Comparison of ENCODE assay signal across 14 cellular contexts in the genomic region with DNA sequence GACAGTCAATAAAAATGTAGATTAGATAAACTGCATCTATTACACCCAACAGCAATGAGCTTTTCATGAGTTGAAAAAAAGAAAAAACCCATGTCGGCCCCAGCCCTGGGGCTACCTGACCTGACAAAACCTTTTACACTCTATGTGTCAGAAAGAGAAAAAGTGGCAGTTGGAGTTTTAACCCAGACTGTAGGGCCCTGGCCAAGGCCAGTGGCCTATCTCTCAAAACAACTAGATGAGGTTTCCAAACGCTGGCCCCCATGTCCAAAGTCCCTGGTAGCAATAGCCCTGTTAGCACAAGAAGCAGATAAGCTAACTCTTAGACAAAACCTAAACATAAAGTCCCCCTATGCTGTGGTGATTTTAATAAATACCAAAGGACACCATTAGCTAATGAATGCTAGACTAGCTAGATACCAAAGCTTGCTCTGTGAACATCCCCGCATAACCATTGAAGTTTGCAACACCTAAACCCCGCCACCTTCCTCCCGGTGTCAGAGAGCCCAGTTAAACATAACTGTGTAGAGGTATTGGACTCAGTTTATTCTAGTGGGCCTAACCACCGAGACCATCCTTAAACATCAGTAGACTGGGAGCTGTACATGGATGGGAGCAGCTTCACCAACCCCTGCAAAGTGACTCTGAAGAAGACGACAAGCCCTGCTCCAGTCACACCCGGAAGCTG. TPM values are rescaled to one million over a fixed set of nuclear protein-coding genes. Genes with fewer than 3 reads are reported as not detected.
DNase-seq lines count a peak whose midpoint lies in the region; ATAC-seq, FAIRE-seq and TF ChIP-seq lines count a peak whose summit lies in the region.
"Not testable (repeated sequence)": the region's sequence is repeated elsewhere in the genome, so short reads cannot be mapped to it uniquely, and the experiment has no call there.
"Had no signal": no experiment of that assay in that cellular context is flagged by ENCODE, and none has a peak within 500 bp of the region (broad histone marks: within the 10 kb centered on the region; RNA-seq: fewer than 3 reads in every experiment).

No MANE protein-coding gene starts in this region.

- H3K4me2 ChIP-seq in OCI-LY1 (ENCODE audit: low read length) = peak overlapping the region; percentile 88
- peak overlapping the region; percentile 68 for H3K4me2 ChIP-seq in GM12878 (ENCODE audit: control insufficient read depth, insufficient read depth)
- not testable (repeated sequence) for H3K4me2 ChIP-seq in neural progenitor cell

- not testable (repeated sequence) for H3F3A ChIP-seq in OCI-LY1 (ENCODE audit: insufficient read depth, low read length); neural progenitor cell (ENCODE audit: low read depth)

- not testable (repeated sequence) for H3K27me3 ChIP-seq in Caco-2 (replicated peaks; ENCODE audit: control insufficient read depth, insufficient read depth, low read length); OCI-LY1 (ENCODE audit: insufficient read depth, low read length); GM12878 (replicated peaks in 1 of 2; ENCODE audit: control insufficient read depth in 2 of 2, insufficient read depth in 2 of 2, low read length in 1 of 2); right lobe of liver; neural progenitor cell

- not testable (repeated sequence) for H3K27ac Mint-ChIP-seq in Caco-2 (ENCODE audit: unreplicated experiment)
- peak overlapping the region; percentile 10 for H3K27ac Mint-ChIP-seq in neural progenitor cell

- H3K9me3 ChIP-seq in Caco-2; OCI-LY1 (ENCODE audit: low read length); GM12878 (replicated peaks; ENCODE audit: control insufficient read depth, insufficient read depth, low read length); kidney (ENCODE audit: control insufficient read depth in 1 of 2, low read length in 2 of 2); right lobe of liver; neural progenitor cell (ENCODE audit: low read depth): not testable (repeated sequence)

- FAIRE-seq in GM12878 (lab: Jason Lieb, UNC); kidney (lab: Jason Lieb, UNC): not testable (repeated sequence)

- H3K27ac ChIP-seq in OCI-LY1 (ENCODE audit: low read depth, low read length, poor library complexity, severe bottlenecking) (peak overlapping the region; percentile 62), kidney (ENCODE audit: low read depth in 2 of 2, low read length in 2 of 2) (peak overlapping the region; percentile 9 to 11), right lobe of liver (peak overlapping the region in 2 of 3 donors; percentile 12 to 25)
- not testable (repeated sequence) for H3K27ac ChIP-seq in GM12878 (ENCODE audit: control insufficient read depth, insufficient read depth); neural progenitor cell

- H3K4me3 ChIP-seq in Caco-2 (ENCODE audit: low read depth, low read length); right lobe of liver; neural progenitor cell: not testable (repeated sequence)
- H3K4me3 ChIP-seq in GM12864 (ENCODE audit: low read depth, low read length) (peak overlapping the region; percentile 57), OCI-LY1 (ENCODE audit: low read depth, low read length, poor library complexity, severe bottlenecking) (peak overlapping the region; percentile 65), GM12878 (peak overlapping the region; percentile 61), kidney (ENCODE audit: low read length in 2 of 2) (peak overlapping the region in 1 of 2 donors; percentile 42)

- SMC1A ChIA-PET in GM12878 (lab: Charles Lee; ENCODE audit: uncharacterized antibody, unreplicated experiment) = interaction anchor here (0.7 to 7.1 kb wide), 12 partner anchors 9 to 352 kb away, joined by 3 to 63 read pairs (median 4); no protein-coding TSS in a partner anchor

- intact Hi-C loops in Caco-2 (cut with micrococcal nuclease; ENCODE audit: unreplicated experiment); kidney (cut with DNase I); right lobe of liver (cut with DNase I): not testable (repeated sequence)
- intact Hi-C loops in GM12878 (cut with micrococcal nuclease; ENCODE audit: unreplicated experiment) = loop anchor here (5.0 to 10.0 kb wide), 3 partner anchors 421 to 1541 kb away; a partner anchor contains a TSS

- not testable (repeated sequence) for H2AFZ ChIP-seq in OCI-LY1 (ENCODE audit: low read length); GM12878 (ENCODE audit: control insufficient read depth, low read depth, low read length); neural progenitor cell (replicated peaks)

- BruUV-seq in Caco-2 (replicated peaks; lab: Mats Ljungman, UMichigan); GM12878 (replicated peaks; lab: Mats Ljungman, UMichigan): not testable (repeated sequence)

- not testable (repeated sequence) for H3K9me3 Mint-ChIP-seq in Caco-2 (ENCODE audit: unreplicated experiment)
- H3K9me3 Mint-ChIP-seq in neural progenitor cell = peaks cover 28% of the 10 kb centered on the region

- not testable (repeated sequence) for H3K27me3 Mint-ChIP-seq in Caco-2 (ENCODE audit: insufficient read depth, unreplicated experiment)
- H3K27me3 Mint-ChIP-seq in neural progenitor cell (ENCODE audit: insufficient read depth, low read depth) = peaks cover 11% of the 10 kb centered on the region

- not testable (repeated sequence) for H4K20me1 ChIP-seq in OCI-LY1 (ENCODE audit: insufficient read depth, low read length); GM12878 (ENCODE audit: control insufficient read depth, insufficient read depth); neural progenitor cell (ENCODE audit: low read depth)

- H3K4me1 Mint-ChIP-seq in Caco-2 (ENCODE audit: low read depth, unreplicated experiment) = peaks cover 26% of the 10 kb centered on the region
- not testable (repeated sequence) for H3K4me1 Mint-ChIP-seq in neural progenitor cell

- H3K4me1 ChIP-seq in Caco-2 (peaks cover 12% of the 10 kb centered on the region; the same call in 1 of the 2 replicates), OCI-LY1 (ENCODE audit: insufficient read depth, low read length, severe bottlenecking) (peaks cover 73% of the 10 kb centered on the region), GM12878 (ENCODE audit: control insufficient read depth, insufficient read depth, low read length) (peaks cover 28% of the 10 kb centered on the region), kidney (ENCODE audit: control insufficient read depth in 1 of 2, insufficient read depth in 1 of 2, low read depth in 1 of 2, low read length in 2 of 2) (peaks cover 5 to 13% of the 10 kb centered on the region in 2 donors), right lobe of liver (peaks cover 0 to 27% (median 6%) of the 10 kb centered on the region in 4 donors)
- not testable (repeated sequence) for H3K4me1 ChIP-seq in neural progenitor cell

- TF ChIP-seq CTCF in Caco-2 (IDR thresholded peaks at IDR 0.05; ENCODE audit: insufficient read depth in 1 of 2, low read depth in 1 of 2, low read length in 1 of 2, severe bottlenecking in 1 of 2, unreplicated experiment in 1 of 2); GM12864 (IDR thresholded peaks at IDR 0.05; ENCODE audit: low read depth, low read length, missing control alignments); OCI-LY1 (IDR thresholded peaks at IDR 0.05; ENCODE audit: low read length); GM12878 (IDR thresholded peaks at IDR 0.05 in 2 of 3, conservative IDR thresholded peaks at IDR 0.05 in 1 of 3; ENCODE audit: control insufficient read depth in 2 of 3, extremely low read depth in 1 of 3, insufficient read depth in 1 of 3, low read depth in 3 of 3, low read length in 3 of 3); kidney (IDR thresholded peaks at IDR 0.05; ENCODE audit: borderline replicate concordance, extremely low read depth, insufficient read depth); right lobe of liver (IDR thresholded peaks at IDR 0.05); neural progenitor cell (IDR thresholded peaks at IDR 0.05): not testable (repeated sequence)

- TF ChIP-seq EP300 in GM12878 (IDR thresholded peaks at IDR 0.05; ENCODE audit: borderline replicate concordance in 1 of 2, control insufficient read depth in 1 of 2, low read depth in 2 of 2, low read length in 2 of 2) = not testable (repeated sequence)

- POLR2A ChIA-PET in Caco-2 (lab: Charles Lee) (interaction anchor here (0.6 kb wide), 1 partner anchor 16 kb away, joined by 3 read pairs; no protein-coding TSS in a partner anchor), GM12878 (lab: Charles Lee) (interaction anchor here (1.0 to 1.4 kb wide), 2 partner anchors 13 to 17 kb away, joined by 3 read pairs; no protein-coding TSS in a partner anchor)

- DNase-seq in Caco-2 = peak; percentile 43 to 61
- not testable (repeated sequence) for DNase-seq in GM12864 (ENCODE audit: low read depth); GM12878 (ENCODE audit: low read depth, low spot score); kidney; neural progenitor cell (ENCODE audit: low spot score)
- DNase-seq in right lobe of liver = peak; percentile 36 to 91 (median 71)

- not testable (repeated sequence) for H3K4me3 Mint-ChIP-seq in Caco-2 (ENCODE audit: unreplicated experiment); neural progenitor cell

- ATAC-seq in GM12878, right lobe of liver: not testable (repeated sequence)

- H3K9me2 ChIP-seq in OCI-LY1 (ENCODE audit: low read depth, low read length) = not testable (repeated sequence)

- not testable (repeated sequence) for TF ChIP-seq POLR2A in GM12878 (IDR thresholded peaks at IDR 0.05; ENCODE audit: low read depth, low read length); right lobe of liver (IDR thresholded peaks at IDR 0.05)

- not testable (repeated sequence) for H3K36me3 Mint-ChIP-seq in Caco-2 (ENCODE audit: insufficient read depth, unreplicated experiment); neural progenitor cell

- CTCF ChIA-PET in Caco-2 (lab: Charles Lee) = interaction anchor here (0.6 to 1.3 kb wide), 3 partner anchors 25 to 316 kb away, joined by 3 to 6 read pairs (median 3); no protein-coding TSS in a partner anchor
- CTCF ChIA-PET in GM12878 (lab: Yijun Ruan, JAX) = interaction anchor here (0.7 to 6.1 kb wide), 15 partner anchors 11 to 525 kb away, joined by 3 to 72 read pairs (median 4); no protein-coding TSS in a partner anchor

- H3K79me2 ChIP-seq in OCI-LY1 (ENCODE audit: insufficient read depth, low read length); neural progenitor cell (ENCODE audit: low read depth): not testable (repeated sequence)
- H3K79me2 ChIP-seq in GM12878 (ENCODE audit: control insufficient read depth, insufficient read depth, low read length) = peaks cover 60% of the 10 kb centered on the region

- in situ Hi-C loops in GM12878 (cut with MboI) = loop anchor here (10.0 kb wide), 1 partner anchor 729 kb away; no protein-coding TSS in a partner anchor

- not testable (repeated sequence) for TF ChIP-seq RAD21 in GM12878 (IDR thresholded peaks at IDR 0.05; ENCODE audit: insufficient read depth, low read depth, low read length)

- WGBS in GM12878 (ENCODE audit: insufficient coverage, insufficient replicate concordance, low lambda C conversion rate, missing lambda C conversion rate) = 53% methylated on average over 8 of the region's 8 CpGs
- 55% methylated on average over 5 of the region's 8 CpGs for WGBS in right lobe of liver (ENCODE audit: insufficient coverage, low coverage, low lambda C conversion rate, missing lambda C conversion rate)

- RAD21 ChIA-PET in GM12878 (lab: Charles Lee; ENCODE audit: unreplicated experiment) = interaction anchor here (1.2 to 3.1 kb wide), 7 partner anchors 9 to 70 kb away, joined by 3 to 19 read pairs (median 8); no protein-coding TSS in a partner anchor

- H3K9ac ChIP-seq in OCI-LY1 (ENCODE audit: low read length) = peak overlapping the region; percentile 20; the same call in 1 of the 2 replicates
- peak overlapping the region; percentile 18; the same call in 1 of the 2 replicates for H3K9ac ChIP-seq in GM12878 (ENCODE audit: control insufficient read depth, insufficient read depth, low read length)
- H3K9ac ChIP-seq in kidney (ENCODE audit: low read length in 2 of 2); neural progenitor cell: not testable (repeated sequence)

- not testable (repeated sequence) for H3K36me3 ChIP-seq in Caco-2 (ENCODE audit: control insufficient read depth, insufficient read depth, low read length); kidney (ENCODE audit: control insufficient read depth in 1 of 2, insufficient read depth in 2 of 2, low read length in 2 of 2); right lobe of liver; neural progenitor cell
- H3K36me3 ChIP-seq in OCI-LY1 (ENCODE audit: insufficient read depth, low read length) (peaks cover 41% of the 10 kb centered on the region), GM12878 (ENCODE audit: control insufficient read depth in 2 of 2, insufficient read depth in 2 of 2, low read length in 1 of 2) (peaks cover 9 to 25% of the 10 kb centered on the region in 2 experiments)

RNA-seq across cellular contexts. Expression of a gene that starts 2.8 kb away (rescaled TPM):
- total RNA-seq in Caco-2 (2022) = not detected in 2 replicates
- total RNA-seq in GM12878 (2013; cell fraction: nucleolus; rRNA removed) = 4.2 and 5.3 TPM in 2 replicates
- total RNA-seq in GM12878 (2014; rRNA removed) = 5.1 and 5.7 TPM in 2 replicates
- total RNA-seq in GM12878 (2014; rRNA removed; fragmentation: Illumina TruSeq; extraction: Trizol) = 5.8 and 6.0 TPM in 2 replicates
- total RNA-seq in GM12878 (2021) = 7.7 and 11.4 TPM in 2 replicates
- 3.3 TPM for polyA plus RNA-seq in GM12878 (2011; ENCODE audit: low read depth)
- 2.4 and 2.8 TPM in 2 replicates for polyA plus RNA-seq in GM12878 (2011; rRNA removed)
- 1.5 and 1.6 TPM in 2 replicates for polyA plus RNA-seq in GM12878 (2011; cell fraction: cytosol; rRNA removed)
- 11.0 and 17.7 TPM in 2 replicates for polyA plus RNA-seq in GM12878 (2011; cell fraction: nucleus; rRNA removed)
- 2.5 and 7.6 TPM in 2 replicates for polyA plus RNA-seq in GM12878 (2012)
- polyA plus RNA-seq in GM12878 (2014; fragmentation: Illumina TruSeq; extraction: Trizol) = 5.6 and 7.3 TPM in 2 replicates
- 1 to 10 TPM; 5.7 TPM for polyA plus RNA-seq in GM12878 (2014; fragmentation: Nextera tagmentation; extraction: Ambion mirVana)
- polyA plus RNA-seq in GM12878 (2014; rRNA removed) = 3.9 and 5.5 TPM in 2 replicates
- polyA plus RNA-seq in GM12878 (2016; fragmentation: Nextera tagmentation; extraction: Ambion mirVana) = 1 to 10 TPM; 3.5 to 3.9 TPM
- polyA minus RNA-seq in GM12878 (2011; rRNA and poly(A)+ RNA removed) = 4.0 and 5.3 TPM in 2 replicates
- polyA minus RNA-seq in GM12878 (2011; cell fraction: cytosol; rRNA and poly(A)+ RNA removed) = 1.1 and 1.4 TPM in 2 replicates
- 7.9 and 10.5 TPM in 2 replicates for polyA minus RNA-seq in GM12878 (2011; cell fraction: nucleus; rRNA and poly(A)+ RNA removed)
- total RNA-seq in kidney = 39.5 TPM
- 10.2 TPM for polyA plus RNA-seq in kidney (ENCODE audit: insufficient read depth, low read depth, low replicate concordance)
- under 1 TPM in 5 of 6 experiments, not detected in 1; 0.18 to 0.57 (median 0.26) TPM for total RNA-seq in right lobe of liver
- not detected in 2 replicates for total RNA-seq in neural progenitor cell (ENCODE audit: low replicate concordance)
- total RNA-seq: A172, Daoy, H4, HFFc6, HT1080, K562 had no signal
- polyA plus RNA-seq: K562 had no signal

RNA-seq across cellular contexts. Expression of a gene that starts 32.1 kb away (rescaled TPM):
- total RNA-seq in Caco-2 (2022) (0.23 and 0.48 TPM in 2 replicates), GM12878 (2014; rRNA removed) (not detected in 2 replicates), GM12878 (2014; rRNA removed; fragmentation: Illumina TruSeq; extraction: Trizol) (not detected in 2 replicates), GM12878 (2021) (0.26 TPM in 1 of 2 replicates, not detected in the other), kidney (1.6 TPM), right lobe of liver (under 1 TPM in 2 of 6 experiments, not detected in 4; 0.11 to 0.22 TPM), neural progenitor cell (ENCODE audit: low replicate concordance) (not detected in 2 replicates)
- not detected in 2 replicates for total RNA-seq in GM12878 (2013; cell fraction: nucleolus; rRNA removed)
- not detected for polyA plus RNA-seq in GM12878 (2011; ENCODE audit: low read depth)
- polyA plus RNA-seq in GM12878 (2011; rRNA removed) (not detected in 2 replicates), GM12878 (2014; fragmentation: Illumina TruSeq; extraction: Trizol) (not detected in 2 replicates), GM12878 (2014; fragmentation: Nextera tagmentation; extraction: Ambion mirVana) (not detected), GM12878 (2014; rRNA removed) (not detected in 2 replicates), GM12878 (2016; fragmentation: Nextera tagmentation; extraction: Ambion mirVana) (not detected), kidney (ENCODE audit: insufficient read depth, low read depth, low replicate concordance) (not detected)
- polyA plus RNA-seq in GM12878 (2011; cell fraction: cytosol; rRNA removed) = not detected in 2 replicates
- polyA plus RNA-seq in GM12878 (2011; cell fraction: nucleus; rRNA removed) = not detected in 2 replicates
- not detected in 2 replicates for polyA plus RNA-seq in GM12878 (2012)
- not detected in 2 replicates for polyA minus RNA-seq in GM12878 (2011; rRNA and poly(A)+ RNA removed)
- polyA minus RNA-seq in GM12878 (2011; cell fraction: cytosol; rRNA and poly(A)+ RNA removed) = not detected in 2 replicates
- not detected in 2 replicates for polyA minus RNA-seq in GM12878 (2011; cell fraction: nucleus; rRNA and poly(A)+ RNA removed)
- total RNA-seq: A172; CD4-positive, alpha-beta memory T cell; Daoy; H4; HFFc6 had no signal
- polyA plus RNA-seq: CD4-positive, alpha-beta memory T cell had no signal

RNA-seq across cellular contexts. Expression of a gene that starts 52.6 kb away (rescaled TPM):
- not detected in 2 replicates for total RNA-seq in Caco-2 (2022)
- not detected in 2 replicates for total RNA-seq in GM12878 (2013; cell fraction: nucleolus; rRNA removed)
- not detected in 2 replicates for total RNA-seq in GM12878 (2014; rRNA removed)
- not detected in 2 replicates for total RNA-seq in GM12878 (2014; rRNA removed; fragmentation: Illumina TruSeq; extraction: Trizol)
- not detected in 2 replicates for total RNA-seq in GM12878 (2021)
- polyA plus RNA-seq in GM12878 (2011; ENCODE audit: low read depth) = not detected
- not detected in 2 replicates for polyA plus RNA-seq in GM12878 (2011; rRNA removed)
- polyA plus RNA-seq in GM12878 (2011; cell fraction: cytosol; rRNA removed) = not detected in 2 replicates
- not detected in 2 replicates for polyA plus RNA-seq in GM12878 (2011; cell fraction: nucleus; rRNA removed)
- not detected in 2 replicates for polyA plus RNA-seq in GM12878 (2012)
- polyA plus RNA-seq in GM12878 (2014; fragmentation: Illumina TruSeq; extraction: Trizol) = not detected in 2 replicates
- polyA plus RNA-seq in GM12878 (2014; fragmentation: Nextera tagmentation; extraction: Ambion mirVana) = not detected
- polyA plus RNA-seq in GM12878 (2014; rRNA removed) = 0.05 TPM in 1 of 2 replicates, not detected in the other
- under 1 TPM in 1 of 2 experiments, not detected in 1; 0.09 TPM for polyA plus RNA-seq in GM12878 (2016; fragmentation: Nextera tagmentation; extraction: Ambion mirVana)
- polyA minus RNA-seq in GM12878 (2011; rRNA and poly(A)+ RNA removed) = not detected in 2 replicates
- not detected in 2 replicates for polyA minus RNA-seq in GM12878 (2011; cell fraction: cytosol; rRNA and poly(A)+ RNA removed)
- polyA minus RNA-seq in GM12878 (2011; cell fraction: nucleus; rRNA and poly(A)+ RNA removed) = not detected in 2 replicates
- 2.0 TPM for total RNA-seq in kidney
- 0.73 TPM for polyA plus RNA-seq in kidney (ENCODE audit: insufficient read depth, low read depth, low replicate concordance)
- total RNA-seq in right lobe of liver = 1 to 10 TPM in 1 of 6 experiments, under 1 TPM in 5; 0.14 to 1.4 (median 0.37) TPM
- 0.22 TPM in 1 of 2 replicates, not detected in the other for total RNA-seq in neural progenitor cell (ENCODE audit: low replicate concordance)
- polyA plus RNA-seq: CD4-positive, alpha-beta memory T cell had no signal
